In genomic region chr20:48619126-48620101, GRCh38 we compare ENCODE assay signal across 10 cellular contexts.
DNase-seq lines count a peak whose midpoint lies in the region; TF ChIP-seq lines count a peak whose summit lies in the region.
"Had no signal": no experiment of that assay in that cellular context is flagged by ENCODE, and none has a peak within 500 bp of the region (broad histone marks: within the 10 kb centered on the region; RNA-seq: fewer than 3 reads in every experiment).

No MANE protein-coding gene starts in this region.

- H3K27me3 Mint-ChIP-seq in glutamatergic neuron (ENCODE audit: unreplicated experiment) (peaks cover 9% of the 10 kb centered on the region), osteocyte (ENCODE audit: unreplicated experiment) (peaks cover 2% of the 10 kb centered on the region)
- H3K27me3 Mint-ChIP-seq: B cell had no signal

- TF ChIP-seq POLR2A in adrenal gland (IDR thresholded peaks at IDR 0.05): no peak

- WGBS in adrenal gland, 4 donors: 67 to 79% (median 68%) methylated on average over 13 to 17 of the region's 17 CpGs
- WGBS in mesendoderm (ENCODE audit: extremely low coverage, insufficient coverage, low lambda C conversion rate): no CpG with 5 or more reads among the region's 17 CpGs

- H2BK120ac ChIP-seq in mesendoderm (ENCODE audit: low read depth, low read length): no peak overlapping the region

- H3K36me3 Mint-ChIP-seq in glutamatergic neuron (ENCODE audit: unreplicated experiment) (no peaks in the 10 kb centered on the region), osteocyte (ENCODE audit: unreplicated experiment) (no peaks in the 10 kb centered on the region)

- H3K4me3 Mint-ChIP-seq in glutamatergic neuron (ENCODE audit: unreplicated experiment) (no peak overlapping the region), osteocyte (ENCODE audit: unreplicated experiment) (no peak overlapping the region)
- H3K4me3 Mint-ChIP-seq: B cell had no signal

- H2AK5ac ChIP-seq in mesendoderm (ENCODE audit: low read length): no peak overlapping the region

- H4K8ac ChIP-seq in mesendoderm (ENCODE audit: low read depth, low read length): no peak overlapping the region

- H3K27me3 ChIP-seq in adrenal gland (no peaks in the 10 kb centered on the region), mesendoderm (ENCODE audit: insufficient read depth, low read length, poor library complexity) (no peaks in the 10 kb centered on the region)
- H3K27me3 ChIP-seq: stomach had no signal

- peaks cover 17% of the 10 kb centered on the region for H3K4me1 Mint-ChIP-seq in glutamatergic neuron (ENCODE audit: low read depth, unreplicated experiment)
- H3K4me1 Mint-ChIP-seq in osteocyte (ENCODE audit: unreplicated experiment): peaks cover 27% of the 10 kb centered on the region

- H3K79me1 ChIP-seq in mesendoderm (ENCODE audit: low read length): no peaks in the 10 kb centered on the region

- H3K23ac ChIP-seq in mesendoderm (ENCODE audit: low read length): no peak overlapping the region

- peak overlapping the region; percentile 76 for H3K56ac ChIP-seq in mesendoderm (ENCODE audit: low read length)

- no peaks in the 10 kb centered on the region for H3K9me3 ChIP-seq in adrenal gland (replicated peaks in 1 of 3)
- H3K9me3 ChIP-seq: stomach had no signal

- H3K4me3 ChIP-seq in adrenal gland: no peak overlapping the region
- H3K4me3 ChIP-seq in mesendoderm (ENCODE audit: low read length): no peak overlapping the region

- H3K27ac Mint-ChIP-seq in glutamatergic neuron (ENCODE audit: unreplicated experiment): no peak overlapping the region
- no peak overlapping the region for H3K27ac Mint-ChIP-seq in osteocyte (ENCODE audit: unreplicated experiment)
- H3K27ac Mint-ChIP-seq: B cell had no signal

- H3K36me3 ChIP-seq in adrenal gland (replicated peaks in 1 of 2) (peaks cover 0 to 3% of the 10 kb centered on the region in 2 donors), mesendoderm (ENCODE audit: control insufficient read depth, insufficient read depth, low read length) (no peaks in the 10 kb centered on the region)

- TF ChIP-seq CTCF in adrenal gland (IDR thresholded peaks at IDR 0.05) (no peak), glutamatergic neuron (IDR thresholded peaks at IDR 0.05; ENCODE audit: partially characterized antibody, unreplicated experiment) (no peak), osteocyte (IDR thresholded peaks at IDR 0.05) (no peak)

- H3K9me3 Mint-ChIP-seq in glutamatergic neuron (ENCODE audit: unreplicated experiment) (peaks cover 15% of the 10 kb centered on the region), osteocyte (ENCODE audit: unreplicated experiment) (no peaks in the 10 kb centered on the region)

- no peaks in the 10 kb centered on the region for H3K79me2 ChIP-seq in mesendoderm (ENCODE audit: control insufficient read depth, insufficient read depth, low read length)

- no peak overlapping the region for H3K4me2 ChIP-seq in mesendoderm (ENCODE audit: low read length)

- DNase-seq in DMS 273 treated with DMSO at 0.1 percent for 48 hours (lab: John Stamatoyannopoulos, UW) (peak; percentile 7), NCI-H1694 treated with DMSO at 0.1 percent for 48 hours (lab: John Stamatoyannopoulos, UW) (peak; percentile 74), adrenal gland (peak in 5 of 7 donors; percentile 23 to 93 (median 42)), mesendoderm (no peak), glutamatergic neuron (no peak), osteocyte (ENCODE audit: extremely low spot score, unreplicated experiment) (no peak), NCI-H510A (lab: John Stamatoyannopoulos, UW) (no peak)
- DNase-seq in stimulated activated CD4-positive, alpha-beta T cell treated with anti-CD3 and anti-CD28 coated beads, Interleukin-12 subunit alpha, Interleukin-12 subunit beta, amount 100 ng/mL, for 4 hours: no peak

- no peak overlapping the region for H3K27ac ChIP-seq in adrenal gland
- no peak overlapping the region for H3K27ac ChIP-seq in mesendoderm (ENCODE audit: low read depth, low read length)
- H3K27ac ChIP-seq: stomach had no signal

- no peak overlapping the region for H2BK15ac ChIP-seq in mesendoderm (replicated peaks; ENCODE audit: low read depth)

- intact Hi-C loops in adrenal gland (cut with DNase I): loop anchor here in 1 of 2 donors (2.0 to 10.0 kb wide), 4 partner anchors 305 to 957 kb away; no protein-coding TSS in a partner anchor

- H3K4me1 ChIP-seq in adrenal gland (replicated peaks in 1 of 2) (peaks cover 3 to 23% of the 10 kb centered on the region in 2 donors), mesendoderm (ENCODE audit: control insufficient read depth, low read depth, low read length) (peaks cover 2% of the 10 kb centered on the region)

- no peak overlapping the region for H3K4ac ChIP-seq in mesendoderm (ENCODE audit: low read depth, low read length)

- no peak overlapping the region for H2BK5ac ChIP-seq in mesendoderm (ENCODE audit: low read length)

- H4K5ac ChIP-seq in mesendoderm (ENCODE audit: low read length): no peak overlapping the region

- no peak overlapping the region for H3K18ac ChIP-seq in mesendoderm (ENCODE audit: low read length)

- H3K9ac ChIP-seq in mesendoderm (ENCODE audit: low read length): no peak overlapping the region

Comparison
In these comparisons a context has a peak if more than half of its experiments do, and no peak if none do; other contexts are left out.
1. DNase-seq: peak in DMS 273 treated with DMSO at 0.1 percent for 48 hours (single experiment), NCI-H1694 treated with DMSO at 0.1 percent for 48 hours (single experiment) and adrenal gland (5 of 7); none in mesendoderm (single experiment), glutamatergic neuron (single experiment), osteocyte (single experiment), NCI-H510A (single experiment) and stimulated activated CD4-positive, alpha-beta T cell treated with anti-CD3 and anti-CD28 coated beads, Interleukin-12 subunit alpha, Interleukin-12 subunit beta, amount 100 ng/mL, for 4 hours (single experiment).